ENCODE assay signal across 8 cellular contexts in the genomic region with DNA sequence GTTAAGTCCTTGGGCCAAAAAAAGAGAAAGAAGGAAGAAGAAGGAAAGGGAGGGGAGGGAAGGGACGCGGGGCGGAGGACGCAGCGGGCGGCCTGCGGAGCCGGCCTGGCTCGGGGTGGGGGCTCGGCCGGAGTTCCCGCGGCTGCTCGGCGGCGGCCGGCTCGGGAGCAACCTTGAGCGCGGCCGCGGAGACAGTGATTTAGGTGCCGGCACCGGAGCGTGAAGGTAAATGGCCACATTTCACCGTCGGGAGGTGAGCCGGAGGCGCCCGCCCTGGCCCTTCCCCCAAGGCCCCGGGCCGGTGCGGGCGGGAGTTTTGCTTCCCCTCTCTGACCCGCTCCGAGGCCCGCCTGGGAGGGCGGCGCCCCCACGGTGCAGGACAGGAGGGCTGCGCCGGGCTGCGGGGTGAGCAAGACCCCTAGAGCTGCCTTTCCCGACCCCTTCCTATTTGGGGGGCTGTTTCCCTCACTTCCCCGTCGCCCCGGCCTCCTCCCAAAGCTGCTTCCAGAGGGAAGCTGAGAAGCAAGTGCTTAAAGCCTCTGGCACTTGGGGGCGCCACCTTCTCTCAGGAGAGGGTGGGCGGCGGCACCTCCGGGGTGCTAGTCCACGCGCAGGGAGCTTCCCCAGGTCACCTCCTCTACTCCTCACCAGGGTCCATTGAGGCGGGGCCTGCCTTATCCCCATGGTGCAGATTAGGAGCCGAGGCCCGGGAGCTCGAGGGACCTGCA. TPM values are rescaled to one million over a fixed set of nuclear protein-coding genes. Genes with fewer than 3 reads are reported as not detected.
DNase-seq lines count a peak whose midpoint lies in the region; ATAC-seq, FAIRE-seq and TF ChIP-seq lines count a peak whose summit lies in the region.

No MANE protein-coding gene starts in this region.

- H3K27ac ChIP-seq in pancreas = no peak overlapping the region

- intact Hi-C loops in pancreas (cut with DNase I) = no loop called here

- H3K4me3 ChIP-seq in fibroblast of villous mesenchyme (ENCODE audit: low read depth, low read length) (peak overlapping the region; percentile 50), pancreas (peak overlapping the region; percentile 8 to 47 (median 23))

- H3K9me3 ChIP-seq in pancreas = no peaks in the 10 kb centered on the region

- peak; percentile 36 for DNase-seq in NCI-H2227 (lab: John Stamatoyannopoulos, UW; ENCODE audit: unreplicated experiment)
- no peak for DNase-seq in NCI-H2227 treated with DMSO at 0.1 percent for 48 hours (lab: John Stamatoyannopoulos, UW)
- peak; percentile 18 for DNase-seq in UCSD-AML1 (lab: John Stamatoyannopoulos, UW; ENCODE audit: unreplicated experiment)
- peak; percentile 8 for DNase-seq in fibroblast of villous mesenchyme (ENCODE audit: low read depth)
- DNase-seq in pancreas = peak in 2 of 6 donors; percentile 62 to 73
- no peak for DNase-seq in activated effector memory CD4-positive, alpha-beta T cell treated with Interleukin-2 at 50 U/mL for 16 hours

- 11 to 15% methylated on average over 40 to 57 of the region's 57 CpGs for WGBS in pancreas, 2 donors

- H3K4me1 ChIP-seq in pancreas = no peaks in the 10 kb centered on the region

- TF ChIP-seq CTCF in fibroblast of villous mesenchyme (IDR thresholded peaks at IDR 0.05; ENCODE audit: insufficient read depth, low read depth, low read length) (peak; percentile 28), pancreas (IDR thresholded peaks at IDR 0.05) (no peak)

- FAIRE-seq in pancreas (lab: Jason Lieb, UNC) = no peak

- ATAC-seq in pancreas (peak in 3 of 4 donors; percentile 50 to 60 (median 53)), GM18511 (IDR thresholded peaks at IDR 0.05; ENCODE audit: unreplicated experiment) (no peak), GM18870 (IDR thresholded peaks at IDR 0.05; ENCODE audit: unreplicated experiment) (no peak)

- peaks cover 0 to 5% (median 0%) of the 10 kb centered on the region in 4 donors for H3K27me3 ChIP-seq in pancreas

- H3K36me3 ChIP-seq in pancreas = no peaks in the 10 kb centered on the region

RNA-seq across cellular contexts. Expression of a gene that starts 56.5 kb away (rescaled TPM):
- total RNA-seq in fibroblast of villous mesenchyme (3.9 and 4.7 TPM in 2 replicates), pancreas (1 to 10 TPM; 2.5 to 5.0 (median 4.4) TPM)
- 1 to 10 TPM; 5.0 to 7.5 TPM for polyA plus RNA-seq in pancreas

Comparison
In these comparisons a context has a peak if more than half of its experiments do, and no peak if none do; other contexts are left out.
1. DNase-seq: peak in NCI-H2227 (single experiment), UCSD-AML1 (single experiment) and fibroblast of villous mesenchyme (single experiment); none in NCI-H2227 treated with DMSO at 0.1 percent for 48 hours (single experiment) and activated effector memory CD4-positive, alpha-beta T cell treated with Interleukin-2 at 50 U/mL for 16 hours (single experiment).
2. ATAC-seq: peak in pancreas (3 of 4); none in GM18511 (single experiment) and GM18870 (single experiment).